In genomic region chr12:131825146-131825892, GRCh38 we compare ENCODE assay signal across 17 cellular contexts. TPM values are rescaled to one million over a fixed set of nuclear protein-coding genes. Genes with fewer than 3 reads are reported as not detected.
DNase-seq lines count a peak whose midpoint lies in the region; ATAC-seq and TF ChIP-seq lines count a peak whose summit lies in the region.
"Had no signal": no experiment of that assay in that cellular context is flagged by ENCODE, and none has a peak within 500 bp of the region (broad histone marks: within the 10 kb centered on the region; RNA-seq: fewer than 3 reads in every experiment).

No MANE protein-coding gene starts in this region.

- ATAC-seq in Right ventricle myocardium inferior (no peak), left ventricle myocardium superior (no peak), left lobe of liver (peak; percentile 74), GM18519 (IDR thresholded peaks at IDR 0.05; ENCODE audit: low FRiP score, unreplicated experiment) (no peak), omental fat pad (ENCODE audit: low FRiP score) (no peak), heart right ventricle (no peak)
- ATAC-seq: GM23338, WTC11 had no signal

- H3K36me3 ChIP-seq in heart right ventricle, result no peaks in the 10 kb centered on the region
- H3K36me3 ChIP-seq: ovary, transverse colon had no signal

- H3K27me3 ChIP-seq in heart right ventricle, result peaks cover 0 to 67% (median 47%) of the 10 kb centered on the region in 7 donors
- H3K27me3 ChIP-seq: ovary had no signal

- intact Hi-C loops in Right ventricle myocardium inferior (cut with DNase I) (no loop called here), left ventricle myocardium superior (cut with micrococcal nuclease) (no loop called here), heart right ventricle (cut with DNase I) (loop anchor here in 2 of 10 donors (5.0 to 10.0 kb wide), 2 partner anchors 211 to 908 kb away; no protein-coding TSS in a partner anchor)

- H3K4me3 ChIP-seq in astrocyte of the cerebellum (ENCODE audit: low read depth, low read length) (no peak overlapping the region), heart right ventricle (no peak overlapping the region)
- H3K4me3 ChIP-seq: GM23338, lung, ovary, transverse colon had no signal

- H3K27ac ChIP-seq in heart right ventricle, result no peak overlapping the region
- H3K27ac ChIP-seq: epithelial cell of prostate, ovary, transverse colon had no signal

- DNase-seq in Right ventricle myocardium inferior (ENCODE audit: missing footprints) (peak; percentile 53), left ventricle myocardium superior (no peak), astrocyte of the cerebellum (ENCODE audit: low read depth) (peak; percentile 59), left lobe of liver (ENCODE audit: low spot score) (no peak), omental fat pad (ENCODE audit: low spot score) (no peak), heart right ventricle (no peak), NCI-H187 treated with DMSO at 0.1 percent for 48 hours (lab: John Stamatoyannopoulos, UW) (no peak)
- DNase-seq: activated naive CD8-positive, alpha-beta T cell treated with anti-CD3 and anti-CD28 coated beads, Interleukin-2, amount 10 ng/mL, durations not matched to agents 7 days and 5 days; DMS79 treated with DMSO at 0.1 percent for 48 hours; stimulated activated CD4-positive, alpha-beta T cell treated with anti-CD3 and anti-CD28 coated beads, Interleukin-12 subunit alpha, Interleukin-12 subunit beta, amount 100 ng/mL, for 4 hours; transverse colon had no signal

- 67 to 72% methylated on average over 18 of the region's 18 CpGs for WGBS in heart right ventricle, 2 donors

- H3K4me1 ChIP-seq in heart right ventricle, result peaks cover 5 to 23% (median 22%) of the 10 kb centered on the region in 9 donors

- in situ Hi-C loops in astrocyte of the cerebellum (cut with HindIII; ENCODE audit: low sequenced_read_pairs), result no loop called here

- TF ChIP-seq CTCF in astrocyte of the cerebellum (IDR thresholded peaks at IDR 0.05; ENCODE audit: low read depth, low read length, missing control alignments), result no peak
- no peak for TF ChIP-seq CTCF in omental fat pad (IDR thresholded peaks at IDR 0.05)
- TF ChIP-seq CTCF in heart right ventricle (IDR thresholded peaks at IDR 0.05), result no peak

- H3K9me3 ChIP-seq in heart right ventricle, result no peaks in the 10 kb centered on the region
- H3K9me3 ChIP-seq: ovary, transverse colon had no signal

RNA-seq across cellular contexts. Expression of gene MMP17, which starts 2.9 kb away (rescaled TPM):
- total RNA-seq in Right ventricle myocardium inferior, result 0.73 TPM
- total RNA-seq in left ventricle myocardium superior, result 0.47 TPM
- total RNA-seq in left lobe of liver, result 1.1 TPM
- 10 to 100 TPM in 1 of 4 donors, 1 to 10 TPM in 3; 2.3 to 10.9 (median 3.0) TPM for total RNA-seq in omental fat pad
- total RNA-seq in heart right ventricle, result 1 to 10 TPM in 4 of 10 donors, under 1 TPM in 5, not detected in 1; 0.28 to 1.4 (median 0.97) TPM
- polyA plus RNA-seq in heart right ventricle, result 1 to 10 TPM; 2.3 to 3.7 TPM

Comparison
In these comparisons a context has a peak if more than half of its experiments do, and no peak if none do; other contexts are left out.
1. DNase-seq: peak in Right ventricle myocardium inferior (single experiment) and astrocyte of the cerebellum (single experiment); none in left ventricle myocardium superior (single experiment), left lobe of liver (single experiment), omental fat pad (single experiment), heart right ventricle (0 of 2) and NCI-H187 treated with DMSO at 0.1 percent for 48 hours (single experiment).